ENCODE assay signal across 10 cellular contexts in the genomic region with DNA sequence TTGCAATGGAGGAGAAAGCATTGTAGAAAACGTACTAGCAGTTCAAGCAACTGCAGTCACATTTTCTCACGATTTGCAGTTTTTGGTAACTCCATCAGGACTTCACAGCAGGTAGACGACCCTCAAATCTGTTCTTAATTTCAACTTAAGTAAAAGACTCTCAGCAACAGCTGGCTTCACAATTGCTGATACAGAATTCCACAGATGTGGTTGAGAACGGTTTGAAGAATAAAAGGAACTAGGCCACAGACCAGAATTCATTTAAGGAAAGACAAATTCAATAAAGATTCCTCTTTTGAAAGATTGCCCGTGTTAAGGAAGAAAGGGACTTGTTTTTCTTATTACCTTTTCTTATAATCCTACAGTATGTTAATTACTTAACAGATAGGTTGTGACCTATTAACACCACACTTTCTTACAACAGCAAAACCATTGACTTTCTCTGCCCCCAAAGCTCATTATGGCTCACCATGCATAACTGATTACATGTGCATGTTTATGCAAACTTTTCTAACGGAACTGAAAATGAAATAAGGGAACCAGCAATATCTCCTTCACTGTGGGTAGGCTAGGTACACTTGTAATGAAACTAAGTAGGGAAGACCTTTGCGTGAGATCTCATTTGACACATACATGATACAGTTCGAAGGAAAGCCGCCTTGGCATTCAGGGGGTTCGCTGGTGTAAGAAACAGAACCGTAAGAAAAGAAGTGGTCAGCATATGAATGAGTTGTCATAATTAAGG. TPM values are rescaled to one million over a fixed set of nuclear protein-coding genes. Genes with fewer than 3 reads are reported as not detected.
A peak's percentile ranks its signal among the peaks of the same experiment; 100 is the strongest.
DNase-seq lines count a peak whose midpoint lies in the region; ATAC-seq and TF ChIP-seq lines count a peak whose summit lies in the region.
"Had no signal": no experiment of that assay in that cellular context is flagged by ENCODE, and none has a peak within 500 bp of the region (broad histone marks: within the 10 kb centered on the region; RNA-seq: fewer than 3 reads in every experiment).

No MANE protein-coding gene starts in this region.

- peak overlapping the region in 6 of 11 experiments; percentile 17 to 69 (median 60); a peak in 13 of 22 replicates for H3K27ac ChIP-seq in BLaER1 treated with 17β-estradiol and CSF1 and Interleukin-3, amounts not matched to agents 10 nM and 100 nM
- H3K27ac ChIP-seq in OCI-LY1 (ENCODE audit: low read depth, low read length, poor library complexity, severe bottlenecking) (peak overlapping the region; percentile 85), SK-N-SH (ENCODE audit: low read depth in 2 of 2, low read length in 1 of 2) (no peak overlapping the region)

- H3K79me2 ChIP-seq in OCI-LY1 (ENCODE audit: insufficient read depth, low read length) (no peaks in the 10 kb centered on the region), SK-N-SH (ENCODE audit: insufficient read depth) (no peaks in the 10 kb centered on the region)

- no peak overlapping the region for H3K4me3 ChIP-seq in BLaER1 treated with 17β-estradiol and CSF1 and Interleukin-3, amounts not matched to agents 10 nM and 100 nM
- H3K4me3 ChIP-seq in OCI-LY1 (ENCODE audit: low read depth, low read length, poor library complexity, severe bottlenecking) (peak overlapping the region; percentile 28), SK-N-SH (ENCODE audit: low read depth in 2 of 2, low read length in 1 of 2) (no peak overlapping the region), BE2C (ENCODE audit: low read depth, low read length) (no peak overlapping the region)

- no peak for TF ChIP-seq RAD21 in SK-N-SH (IDR thresholded peaks at IDR 0.05; ENCODE audit: low read length)

- H2AFZ ChIP-seq in OCI-LY1 (ENCODE audit: low read length) (peak overlapping the region; percentile 65; the same call in 1 of the 2 replicates), SK-N-SH (ENCODE audit: low read depth) (no peak overlapping the region)

- no peaks in the 10 kb centered on the region for H3K36me3 ChIP-seq in BLaER1 treated with 17β-estradiol and CSF1 and Interleukin-3, amounts not matched to agents 10 nM and 100 nM
- H3K36me3 ChIP-seq in OCI-LY1 (ENCODE audit: insufficient read depth, low read length), result no peaks in the 10 kb centered on the region
- no peaks in the 10 kb centered on the region for H3K36me3 ChIP-seq in SK-N-SH (replicated peaks in 1 of 2; ENCODE audit: control insufficient read depth in 1 of 2, insufficient read depth in 2 of 2, low read length in 1 of 2)
- H3K36me3 ChIP-seq in BE2C, result no peaks in the 10 kb centered on the region

- no peak for TF ChIP-seq EP300 in SK-N-SH (IDR thresholded peaks at IDR 0.05; ENCODE audit: borderline replicate concordance in 1 of 2, low read depth in 1 of 2, low read length in 1 of 2)

- peaks cover 0 to 3% (median 0%) of the 10 kb centered on the region in 11 experiments; a peak in 1 of 22 replicates for H4K20me1 ChIP-seq in BLaER1 treated with 17β-estradiol and CSF1 and Interleukin-3, amounts not matched to agents 10 nM and 100 nM
- H4K20me1 ChIP-seq in OCI-LY1 (ENCODE audit: insufficient read depth, low read length) (no peaks in the 10 kb centered on the region), SK-N-SH (ENCODE audit: insufficient read depth) (no peaks in the 10 kb centered on the region)

- H3K9me2 ChIP-seq in OCI-LY1 (ENCODE audit: low read depth, low read length) (no peaks in the 10 kb centered on the region), SK-N-SH (no peaks in the 10 kb centered on the region)

- CTCF ChIA-PET in SK-N-SH (lab: Yijun Ruan, JAX), result no interaction called here

- WGBS in SK-N-SH (ENCODE audit: low lambda C conversion rate), result 61% methylated on average over 11 of the region's 11 CpGs

- H3K4me2 ChIP-seq in BLaER1 treated with 17β-estradiol and CSF1 and Interleukin-3, amounts not matched to agents 10 nM and 100 nM, result peak overlapping the region; percentile 13 to 84 (median 57); a peak in 19 of 22 replicates
- peak overlapping the region; percentile 25 for H3K4me2 ChIP-seq in OCI-LY1 (ENCODE audit: low read length)
- no peak overlapping the region for H3K4me2 ChIP-seq in SK-N-SH

- H3K4me1 ChIP-seq in BLaER1 treated with 17β-estradiol and CSF1 and Interleukin-3, amounts not matched to agents 10 nM and 100 nM, result peaks cover 15 to 56% (median 21%) of the 10 kb centered on the region in 10 experiments
- H3K4me1 ChIP-seq in OCI-LY1 (ENCODE audit: insufficient read depth, low read length, severe bottlenecking) (peaks cover 29% of the 10 kb centered on the region), SK-N-SH (ENCODE audit: control insufficient read depth in 1 of 2, insufficient read depth in 2 of 2, low read depth in 1 of 2, low read length in 1 of 2) (no peaks in the 10 kb centered on the region; a peak in 1 of 4 replicates), BE2C (no peaks in the 10 kb centered on the region)

- ATAC-seq in GM19395 (IDR thresholded peaks at IDR 0.05; ENCODE audit: unreplicated experiment) (peak; percentile 93), HG03045 (IDR thresholded peaks at IDR 0.05; ENCODE audit: unreplicated experiment) (peak; percentile 89)

- H3K27me3 ChIP-seq in BLaER1 treated with 17β-estradiol and CSF1 and Interleukin-3, amounts not matched to agents 10 nM and 100 nM, result no peaks in the 10 kb centered on the region
- H3K27me3 ChIP-seq in OCI-LY1 (ENCODE audit: insufficient read depth, low read length) (no peaks in the 10 kb centered on the region), SK-N-SH (ENCODE audit: insufficient read depth) (peaks cover 8% of the 10 kb centered on the region; the same call in 1 of the 2 replicates), BE2C (no peaks in the 10 kb centered on the region)

- POLR2A ChIA-PET in SK-N-SH (lab: Yijun Ruan, JAX), result no interaction called here

- H3F3A ChIP-seq in OCI-LY1 (ENCODE audit: insufficient read depth, low read length), result no peaks in the 10 kb centered on the region
- H3F3A ChIP-seq in SK-N-SH (replicated peaks; ENCODE audit: insufficient read depth), result peaks cover 6% of the 10 kb centered on the region

- peak overlapping the region in 3 of 11 experiments; percentile 26 to 41 (median 38); a peak in 3 of 22 replicates for H3K9ac ChIP-seq in BLaER1 treated with 17β-estradiol and CSF1 and Interleukin-3, amounts not matched to agents 10 nM and 100 nM
- H3K9ac ChIP-seq in OCI-LY1 (ENCODE audit: low read length), result peak overlapping the region; percentile 18; the same call in 1 of the 2 replicates
- no peak overlapping the region for H3K9ac ChIP-seq in SK-N-SH

- TF ChIP-seq CTCF in OCI-LY1 (IDR thresholded peaks at IDR 0.05; ENCODE audit: low read length), result no peak
- no peak for TF ChIP-seq CTCF in SK-N-SH (IDR thresholded peaks at IDR 0.05)
- TF ChIP-seq CTCF in BE2C (IDR thresholded peaks at IDR 0.05; ENCODE audit: low read depth, low read length), result no peak

- H3K9me3 ChIP-seq in BLaER1 treated with 17β-estradiol and CSF1 and Interleukin-3, amounts not matched to agents 10 nM and 100 nM (replicated peaks in 1 of 11), result no peaks in the 10 kb centered on the region
- H3K9me3 ChIP-seq in OCI-LY1 (ENCODE audit: low read length), result no peaks in the 10 kb centered on the region
- no peaks in the 10 kb centered on the region for H3K9me3 ChIP-seq in SK-N-SH
- no peaks in the 10 kb centered on the region for H3K9me3 ChIP-seq in BE2C

- DNase-seq in SK-N-SH, result no peak
- DNase-seq in cerebellar cortex (ENCODE audit: low spot score), result no peak
- DNase-seq in BE2C, result no peak
- no peak for DNase-seq in islet precursor cell
- DNase-seq: activated CD4-positive, alpha-beta memory T cell treated with anti-CD3 and anti-CD28 coated beads for 36 hours; H7 had no signal

TF ChIP-seq in SK-N-SH, 30 proteins besides CTCF, POLR2A, EP300 and RAD21 (continues in another document):
- TF ChIP-seq TAF1 (IDR thresholded peaks at IDR 0.05; ENCODE audit: borderline replicate concordance, low read depth, low read length), result no peak
- TF ChIP-seq, protein P1, sequence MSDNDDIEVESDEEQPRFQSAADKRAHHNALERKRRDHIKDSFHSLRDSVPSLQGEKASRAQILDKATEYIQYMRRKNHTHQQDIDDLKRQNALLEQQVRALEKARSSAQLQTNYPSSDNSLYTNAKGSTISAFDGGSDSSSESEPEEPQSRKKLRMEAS (IDR thresholded peaks at IDR 0.05; ENCODE audit: low read depth), result no peak
- no peak for TF ChIP-seq TEAD4 (IDR thresholded peaks at IDR 0.05; ENCODE audit: borderline replicate concordance, insufficient read depth)
- TF ChIP-seq, protein P2, sequence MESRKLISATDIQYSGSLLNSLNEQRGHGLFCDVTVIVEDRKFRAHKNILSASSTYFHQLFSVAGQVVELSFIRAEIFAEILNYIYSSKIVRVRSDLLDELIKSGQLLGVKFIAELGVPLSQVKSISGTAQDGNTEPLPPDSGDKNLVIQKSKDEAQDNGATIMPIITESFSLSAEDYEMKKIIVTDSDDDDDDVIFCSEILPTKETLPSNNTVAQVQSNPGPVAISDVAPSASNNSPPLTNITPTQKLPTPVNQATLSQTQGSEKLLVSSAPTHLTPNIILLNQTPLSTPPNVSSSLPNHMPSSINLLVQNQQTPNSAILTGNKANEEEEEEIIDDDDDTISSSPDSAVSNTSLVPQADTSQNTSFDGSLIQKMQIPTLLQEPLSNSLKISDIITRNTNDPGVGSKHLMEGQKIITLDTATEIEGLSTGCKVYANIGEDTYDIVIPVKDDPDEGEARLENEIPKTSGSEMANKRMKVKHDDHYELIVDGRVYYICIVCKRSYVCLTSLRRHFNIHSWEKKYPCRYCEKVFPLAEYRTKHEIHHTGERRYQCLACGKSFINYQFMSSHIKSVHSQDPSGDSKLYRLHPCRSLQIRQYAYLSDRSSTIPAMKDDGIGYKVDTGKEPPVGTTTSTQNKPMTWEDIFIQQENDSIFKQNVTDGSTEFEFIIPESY (IDR thresholded peaks at IDR 0.05; ENCODE audit: borderline replicate concordance, low read depth), result no peak
- TF ChIP-seq ELF1 (IDR thresholded peaks at IDR 0.05), result no peak
- TF ChIP-seq, protein P3, sequence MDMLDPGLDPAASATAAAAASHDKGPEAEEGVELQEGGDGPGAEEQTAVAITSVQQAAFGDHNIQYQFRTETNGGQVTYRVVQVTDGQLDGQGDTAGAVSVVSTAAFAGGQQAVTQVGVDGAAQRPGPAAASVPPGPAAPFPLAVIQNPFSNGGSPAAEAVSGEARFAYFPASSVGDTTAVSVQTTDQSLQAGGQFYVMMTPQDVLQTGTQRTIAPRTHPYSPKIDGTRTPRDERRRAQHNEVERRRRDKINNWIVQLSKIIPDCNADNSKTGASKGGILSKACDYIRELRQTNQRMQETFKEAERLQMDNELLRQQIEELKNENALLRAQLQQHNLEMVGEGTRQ (IDR thresholded peaks at IDR 0.05; ENCODE audit: borderline replicate concordance, low read depth, low read length), result no peak
- no peak for TF ChIP-seq FOXM1 (IDR thresholded peaks at IDR 0.05; ENCODE audit: low read depth)
- TF ChIP-seq CHD2 (IDR thresholded peaks at IDR 0.05; ENCODE audit: low read length, partially characterized antibody), result no peak
- TF ChIP-seq EZH2phosphoT487 (IDR thresholded peaks at IDR 0.05; ENCODE audit: borderline replicate concordance, low read depth), result no peak

RNA-seq across cellular contexts. Expression of a gene that starts 4.7 kb away (rescaled TPM):
- 3.4 and 4.4 TPM in 2 replicates for polyA plus RNA-seq in SK-N-SH (2012; rRNA removed)
- 2.8 and 2.9 TPM in 2 replicates for polyA plus RNA-seq in SK-N-SH (2012; cell fraction: cytosol; rRNA removed)
- polyA plus RNA-seq in SK-N-SH (2012; cell fraction: nucleus; rRNA removed), result 10.3 and 10.8 TPM in 2 replicates
- polyA plus RNA-seq in BE2C (2012; ENCODE audit: insufficient read depth, insufficient read length, low read depth), result 11.1 TPM

Comparison
In these comparisons a context has a peak if more than half of its experiments do, and no peak if none do; other contexts are left out.
1. H3K27ac ChIP-seq: peak in BLaER1 treated with 17β-estradiol and CSF1 and Interleukin-3, amounts not matched to agents 10 nM and 100 nM (6 of 11) and OCI-LY1 (single experiment); none in SK-N-SH (0 of 2).